In genomic region chr6:168031411-168032382, GRCh38 we compare ENCODE assay signal across 10 cellular contexts. TPM values are rescaled to one million over a fixed set of nuclear protein-coding genes. Genes with fewer than 3 reads are reported as not detected.
DNase-seq lines count a peak whose midpoint lies in the region; ATAC-seq and TF ChIP-seq lines count a peak whose summit lies in the region.
"Had no signal": no experiment of that assay in that cellular context is flagged by ENCODE, and none has a peak within 500 bp of the region (broad histone marks: within the 10 kb centered on the region; RNA-seq: fewer than 3 reads in every experiment).

No MANE protein-coding gene starts in this region.

- H3K36me3 ChIP-seq in right lobe of liver, result no peaks in the 10 kb centered on the region
- H3K36me3 ChIP-seq in aorta (ENCODE audit: control insufficient read depth in 1 of 2, insufficient read depth in 2 of 2, low read length in 1 of 2), result no peaks in the 10 kb centered on the region

- H3K9me3 ChIP-seq in right lobe of liver, result no peaks in the 10 kb centered on the region
- H3K9me3 ChIP-seq in aorta (ENCODE audit: control insufficient read depth, low read length), result no peaks in the 10 kb centered on the region

- 60% methylated on average over 19 of the region's 20 CpGs for WGBS in right lobe of liver (ENCODE audit: insufficient coverage, low coverage, low lambda C conversion rate, missing lambda C conversion rate)
- WGBS in aorta, 2 donors, result 76 to 81% methylated on average over 20 of the region's 20 CpGs

- H3K4me1 Mint-ChIP-seq in brain (peaks cover 46% of the 10 kb centered on the region), type B pancreatic cell (ENCODE audit: unreplicated experiment) (peaks cover 38% of the 10 kb centered on the region)

- DNase-seq in KG1 (lab: John Stamatoyannopoulos, UW), result peak; percentile 29
- peak in 1 of 3 donors; percentile 31 for DNase-seq in right lobe of liver
- no peak for DNase-seq in type B pancreatic cell (ENCODE audit: extremely low spot score, unreplicated experiment)
- no peak for DNase-seq in NCI-H1092 (lab: John Stamatoyannopoulos, UW)
- no peak for DNase-seq in aorta
- DNase-seq: midbrain; stimulated activated naive CD4-positive, alpha-beta T cell had no signal

- H3K27me3 Mint-ChIP-seq in brain (peaks cover 7% of the 10 kb centered on the region), type B pancreatic cell (peaks cover 9% of the 10 kb centered on the region)

- ATAC-seq in right lobe of liver (no peak), HG03025 (IDR thresholded peaks at IDR 0.05; ENCODE audit: low FRiP score, unreplicated experiment) (no peak), aorta (ENCODE audit: low FRiP score) (no peak)

- H3K27ac ChIP-seq in right lobe of liver (peak overlapping the region in 2 of 3 donors; percentile 13 to 40), aorta (ENCODE audit: low read depth in 1 of 2, low read length in 2 of 2) (no peak overlapping the region)

- TF ChIP-seq CTCF in brain (conservative IDR thresholded peaks at IDR 0.05) (no peak), right lobe of liver (IDR thresholded peaks at IDR 0.05) (no peak), type B pancreatic cell (conservative IDR thresholded peaks at IDR 0.05) (no peak)

- H3K4me3 Mint-ChIP-seq in brain (peak overlapping the region in 3 of 5 experiments; percentile 11 to 35 (median 23)), type B pancreatic cell (peak overlapping the region; percentile 51)
- H3K4me3 Mint-ChIP-seq: activated naive CD4-positive, alpha-beta T cell treated with anti-CD3 and anti-CD28 coated beads, Interleukin-2, amount 50 U/mL, for 24 hours had no signal

- H3K27ac Mint-ChIP-seq in brain, result peak overlapping the region; percentile 15 to 91 (median 72)
- peak overlapping the region; percentile 52 for H3K27ac Mint-ChIP-seq in type B pancreatic cell
- H3K27ac Mint-ChIP-seq: activated naive CD4-positive, alpha-beta T cell treated with anti-CD3 and anti-CD28 coated beads, Interleukin-2, amount 50 U/mL, for 24 hours had no signal

- intact Hi-C loops in right lobe of liver (cut with DNase I) (no loop called here), aorta (cut with DNase I) (no loop called here)

- peaks cover 7% of the 10 kb centered on the region for H3K36me3 Mint-ChIP-seq in brain
- H3K36me3 Mint-ChIP-seq in type B pancreatic cell, result no peaks in the 10 kb centered on the region
- H3K36me3 Mint-ChIP-seq: activated naive CD4-positive, alpha-beta T cell treated with anti-CD3 and anti-CD28 coated beads, Interleukin-2, amount 50 U/mL, for 24 hours had no signal

- H3K9me3 Mint-ChIP-seq in brain (peaks cover 21 to 32% (median 24%) of the 10 kb centered on the region in 5 experiments), type B pancreatic cell (peaks cover 9% of the 10 kb centered on the region)
- H3K9me3 Mint-ChIP-seq: activated naive CD4-positive, alpha-beta T cell treated with anti-CD3 and anti-CD28 coated beads, Interleukin-2, amount 50 U/mL, for 24 hours had no signal

- H3K4me1 ChIP-seq in right lobe of liver (no peaks in the 10 kb centered on the region), aorta (ENCODE audit: control insufficient read depth in 1 of 2, insufficient read depth in 2 of 2, low read length in 2 of 2) (no peaks in the 10 kb centered on the region)

- no peak overlapping the region for H3K4me3 ChIP-seq in right lobe of liver
- no peak overlapping the region for H3K4me3 ChIP-seq in aorta (ENCODE audit: low read length in 2 of 2)

- no peak for TF ChIP-seq POLR2A in right lobe of liver (IDR thresholded peaks at IDR 0.05)

- no peaks in the 10 kb centered on the region for H3K27me3 ChIP-seq in right lobe of liver
- no peaks in the 10 kb centered on the region for H3K27me3 ChIP-seq in aorta (ENCODE audit: control insufficient read depth in 1 of 2, insufficient read depth in 2 of 2, low read length in 1 of 2)

RNA-seq across cellular contexts. Expression of gene KIF25, which starts 34.2 kb away (rescaled TPM):
- polyA plus RNA-seq in brain (ENCODE audit: insufficient read depth, low read depth, low replicate concordance), result 0.48 TPM
- total RNA-seq in right lobe of liver, result under 1 TPM in 1 of 6 experiments, not detected in 5; 0.15 TPM
- not detected in 2 replicates for total RNA-seq in type B pancreatic cell (ENCODE audit: low replicate concordance)
- total RNA-seq in aorta, result under 1 TPM in 1 of 2 donors, not detected in 1; 0.72 TPM
- polyA plus RNA-seq in aorta, result under 1 TPM in 1 of 2 donors, not detected in 1; 0.79 TPM

RNA-seq across cellular contexts. Expression of gene FRMD1, which starts 47.3 kb away (rescaled TPM):
- polyA plus RNA-seq in brain (ENCODE audit: insufficient read depth, low read depth, low replicate concordance), result 0.49 TPM
- under 1 TPM in 5 of 6 experiments, not detected in 1; 0.07 to 0.23 (median 0.12) TPM for total RNA-seq in right lobe of liver
- total RNA-seq in type B pancreatic cell (ENCODE audit: low replicate concordance), result 0.17 and 0.33 TPM in 2 replicates
- under 1 TPM; 0.06 to 0.19 TPM for total RNA-seq in aorta
- polyA plus RNA-seq in aorta, result under 1 TPM; 0.03 to 0.38 TPM

Comparison
In these comparisons a context has a peak if more than half of its experiments do, and no peak if none do; other contexts are left out.
1. H3K27ac ChIP-seq: peak in right lobe of liver (2 of 3); none in aorta (0 of 2).